ENCODE assay signal across 1 cellular context in the genomic region with DNA sequence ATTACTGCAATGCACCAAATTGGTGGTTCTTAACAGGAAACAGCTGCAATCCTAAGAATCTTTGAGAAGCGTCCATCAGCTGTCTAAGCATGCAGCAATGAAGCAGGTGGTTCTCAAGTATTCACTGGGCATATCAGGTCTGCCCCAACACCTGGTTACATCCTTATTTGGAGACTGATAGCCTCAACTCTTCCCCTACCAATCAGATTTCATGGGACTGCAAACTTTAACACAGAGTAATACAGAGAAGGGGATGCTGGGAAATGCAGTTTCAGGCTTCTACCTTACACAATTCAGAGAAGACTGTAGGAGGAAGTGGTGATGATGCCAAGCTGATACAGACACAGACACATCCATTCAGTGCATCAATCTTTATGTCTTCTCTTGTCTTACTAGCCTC.
TF ChIP-seq lines count a peak whose summit lies in the region.

No MANE protein-coding gene starts in this region.

TF ChIP-seq in GM23338, 12 proteins besides CTCF, POLR2A, EP300 and RAD21 (continued from another document):
- TF ChIP-seq ZNF462 (CRISPR knock-in tag; IDR thresholded peaks at IDR 0.05) = no peak
